In the genomic region with DNA sequence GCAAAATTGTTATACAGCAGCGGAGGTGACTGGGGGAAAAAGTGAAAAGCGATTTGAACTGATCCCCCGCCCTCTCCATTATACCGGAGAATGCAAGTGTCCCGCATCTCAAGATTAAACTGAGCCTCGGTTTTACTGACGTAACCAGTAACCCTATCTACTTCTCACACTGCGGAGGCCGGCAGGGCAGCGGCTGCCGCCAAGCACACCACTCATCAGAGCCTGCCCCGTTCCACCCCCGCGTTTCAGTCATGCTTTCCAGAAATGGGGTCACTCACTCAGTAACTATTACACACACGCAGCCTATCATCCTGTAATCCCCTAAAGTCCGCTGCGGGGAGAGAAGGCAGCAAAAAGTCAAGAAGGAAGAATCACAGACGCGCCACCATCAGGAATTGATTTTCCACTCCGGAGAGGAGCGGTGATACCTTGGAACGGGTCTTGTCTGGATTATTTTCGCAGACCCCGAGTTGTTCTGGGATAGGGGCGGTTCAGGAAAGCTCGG, we compare ENCODE assay signal across 1 cellular context.
TF ChIP-seq lines count a peak whose summit lies in the region.

No MANE protein-coding gene starts in this region.

TF ChIP-seq in K562, 482 proteins besides CTCF, POLR2A, EP300 and RAD21 (continued from another document and continues in another):
- TF ChIP-seq, protein P1, sequence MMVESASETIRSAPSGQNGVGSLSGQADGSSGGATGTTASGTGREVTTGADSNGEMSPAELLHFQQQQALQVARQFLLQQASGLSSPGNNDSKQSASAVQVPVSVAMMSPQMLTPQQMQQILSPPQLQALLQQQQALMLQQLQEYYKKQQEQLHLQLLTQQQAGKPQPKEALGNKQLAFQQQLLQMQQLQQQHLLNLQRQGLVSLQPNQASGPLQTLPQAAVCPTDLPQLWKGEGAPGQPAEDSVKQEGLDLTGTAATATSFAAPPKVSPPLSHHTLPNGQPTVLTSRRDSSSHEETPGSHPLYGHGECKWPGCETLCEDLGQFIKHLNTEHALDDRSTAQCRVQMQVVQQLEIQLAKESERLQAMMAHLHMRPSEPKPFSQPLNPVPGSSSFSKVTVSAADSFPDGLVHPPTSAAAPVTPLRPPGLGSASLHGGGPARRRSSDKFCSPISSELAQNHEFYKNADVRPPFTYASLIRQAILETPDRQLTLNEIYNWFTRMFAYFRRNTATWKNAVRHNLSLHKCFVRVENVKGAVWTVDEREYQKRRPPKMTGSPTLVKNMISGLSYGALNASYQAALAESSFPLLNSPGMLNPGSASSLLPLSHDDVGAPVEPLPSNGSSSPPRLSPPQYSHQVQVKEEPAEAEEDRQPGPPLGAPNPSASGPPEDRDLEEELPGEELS (CRISPR knock-in tag; IDR thresholded peaks at IDR 0.05; ENCODE audit: borderline replicate concordance) = no peak
- TF ChIP-seq, protein P2, sequence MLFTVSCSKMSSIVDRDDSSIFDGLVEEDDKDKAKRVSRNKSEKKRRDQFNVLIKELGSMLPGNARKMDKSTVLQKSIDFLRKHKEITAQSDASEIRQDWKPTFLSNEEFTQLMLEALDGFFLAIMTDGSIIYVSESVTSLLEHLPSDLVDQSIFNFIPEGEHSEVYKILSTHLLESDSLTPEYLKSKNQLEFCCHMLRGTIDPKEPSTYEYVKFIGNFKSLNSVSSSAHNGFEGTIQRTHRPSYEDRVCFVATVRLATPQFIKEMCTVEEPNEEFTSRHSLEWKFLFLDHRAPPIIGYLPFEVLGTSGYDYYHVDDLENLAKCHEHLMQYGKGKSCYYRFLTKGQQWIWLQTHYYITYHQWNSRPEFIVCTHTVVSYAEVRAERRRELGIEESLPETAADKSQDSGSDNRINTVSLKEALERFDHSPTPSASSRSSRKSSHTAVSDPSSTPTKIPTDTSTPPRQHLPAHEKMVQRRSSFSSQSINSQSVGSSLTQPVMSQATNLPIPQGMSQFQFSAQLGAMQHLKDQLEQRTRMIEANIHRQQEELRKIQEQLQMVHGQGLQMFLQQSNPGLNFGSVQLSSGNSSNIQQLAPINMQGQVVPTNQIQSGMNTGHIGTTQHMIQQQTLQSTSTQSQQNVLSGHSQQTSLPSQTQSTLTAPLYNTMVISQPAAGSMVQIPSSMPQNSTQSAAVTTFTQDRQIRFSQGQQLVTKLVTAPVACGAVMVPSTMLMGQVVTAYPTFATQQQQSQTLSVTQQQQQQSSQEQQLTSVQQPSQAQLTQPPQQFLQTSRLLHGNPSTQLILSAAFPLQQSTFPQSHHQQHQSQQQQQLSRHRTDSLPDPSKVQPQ (CRISPR knock-in tag; IDR thresholded peaks at IDR 0.05; ENCODE audit: borderline replicate concordance) = no peak
- TF ChIP-seq, protein P3, sequence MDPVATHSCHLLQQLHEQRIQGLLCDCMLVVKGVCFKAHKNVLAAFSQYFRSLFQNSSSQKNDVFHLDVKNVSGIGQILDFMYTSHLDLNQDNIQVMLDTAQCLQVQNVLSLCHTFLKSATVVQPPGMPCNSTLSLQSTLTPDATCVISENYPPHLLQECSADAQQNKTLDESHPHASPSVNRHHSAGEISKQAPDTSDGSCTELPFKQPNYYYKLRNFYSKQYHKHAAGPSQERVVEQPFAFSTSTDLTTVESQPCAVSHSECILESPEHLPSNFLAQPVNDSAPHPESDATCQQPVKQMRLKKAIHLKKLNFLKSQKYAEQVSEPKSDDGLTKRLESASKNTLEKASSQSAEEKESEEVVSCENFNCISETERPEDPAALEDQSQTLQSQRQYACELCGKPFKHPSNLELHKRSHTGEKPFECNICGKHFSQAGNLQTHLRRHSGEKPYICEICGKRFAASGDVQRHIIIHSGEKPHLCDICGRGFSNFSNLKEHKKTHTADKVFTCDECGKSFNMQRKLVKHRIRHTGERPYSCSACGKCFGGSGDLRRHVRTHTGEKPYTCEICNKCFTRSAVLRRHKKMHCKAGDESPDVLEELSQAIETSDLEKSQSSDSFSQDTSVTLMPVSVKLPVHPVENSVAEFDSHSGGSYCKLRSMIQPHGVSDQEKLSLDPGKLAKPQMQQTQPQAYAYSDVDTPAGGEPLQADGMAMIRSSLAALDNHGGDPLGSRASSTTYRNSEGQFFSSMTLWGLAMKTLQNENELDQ (CRISPR knock-in tag; IDR thresholded peaks at IDR 0.05; ENCODE audit: borderline replicate concordance) = no peak
- no peak for TF ChIP-seq NR4A1 (CRISPR knock-in tag; IDR thresholded peaks at IDR 0.05)
- no peak for TF ChIP-seq NR4A1 (tag; IDR thresholded peaks at IDR 0.05)
- TF ChIP-seq, protein P4, sequence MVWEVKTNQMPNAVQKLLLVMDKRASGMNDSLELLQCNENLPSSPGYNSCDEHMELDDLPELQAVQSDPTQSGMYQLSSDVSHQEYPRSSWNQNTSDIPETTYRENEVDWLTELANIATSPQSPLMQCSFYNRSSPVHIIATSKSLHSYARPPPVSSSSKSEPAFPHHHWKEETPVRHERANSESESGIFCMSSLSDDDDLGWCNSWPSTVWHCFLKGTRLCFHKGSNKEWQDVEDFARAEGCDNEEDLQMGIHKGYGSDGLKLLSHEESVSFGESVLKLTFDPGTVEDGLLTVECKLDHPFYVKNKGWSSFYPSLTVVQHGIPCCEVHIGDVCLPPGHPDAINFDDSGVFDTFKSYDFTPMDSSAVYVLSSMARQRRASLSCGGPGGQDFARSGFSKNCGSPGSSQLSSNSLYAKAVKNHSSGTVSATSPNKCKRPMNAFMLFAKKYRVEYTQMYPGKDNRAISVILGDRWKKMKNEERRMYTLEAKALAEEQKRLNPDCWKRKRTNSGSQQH (CRISPR knock-in tag; IDR thresholded peaks at IDR 0.05) = no peak
- TF ChIP-seq TCFL5 (CRISPR knock-in tag; conservative IDR thresholded peaks at IDR 0.05) = no peak
- TF ChIP-seq, protein P5, sequence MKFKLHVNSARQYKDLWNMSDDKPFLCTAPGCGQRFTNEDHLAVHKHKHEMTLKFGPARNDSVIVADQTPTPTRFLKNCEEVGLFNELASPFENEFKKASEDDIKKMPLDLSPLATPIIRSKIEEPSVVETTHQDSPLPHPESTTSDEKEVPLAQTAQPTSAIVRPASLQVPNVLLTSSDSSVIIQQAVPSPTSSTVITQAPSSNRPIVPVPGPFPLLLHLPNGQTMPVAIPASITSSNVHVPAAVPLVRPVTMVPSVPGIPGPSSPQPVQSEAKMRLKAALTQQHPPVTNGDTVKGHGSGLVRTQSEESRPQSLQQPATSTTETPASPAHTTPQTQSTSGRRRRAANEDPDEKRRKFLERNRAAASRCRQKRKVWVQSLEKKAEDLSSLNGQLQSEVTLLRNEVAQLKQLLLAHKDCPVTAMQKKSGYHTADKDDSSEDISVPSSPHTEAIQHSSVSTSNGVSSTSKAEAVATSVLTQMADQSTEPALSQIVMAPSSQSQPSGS (CRISPR knock-in tag; IDR thresholded peaks at IDR 0.05) = no peak
- TF ChIP-seq, protein P6, sequence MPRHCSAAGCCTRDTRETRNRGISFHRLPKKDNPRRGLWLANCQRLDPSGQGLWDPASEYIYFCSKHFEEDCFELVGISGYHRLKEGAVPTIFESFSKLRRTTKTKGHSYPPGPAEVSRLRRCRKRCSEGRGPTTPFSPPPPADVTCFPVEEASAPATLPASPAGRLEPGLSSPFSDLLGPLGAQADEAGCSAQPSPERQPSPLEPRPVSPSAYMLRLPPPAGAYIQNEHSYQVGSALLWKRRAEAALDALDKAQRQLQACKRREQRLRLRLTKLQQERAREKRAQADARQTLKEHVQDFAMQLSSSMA (CRISPR knock-in tag; IDR thresholded peaks at IDR 0.05) = no peak
- TF ChIP-seq TCF7 (IDR thresholded peaks at IDR 0.05; ENCODE audit: borderline replicate concordance) = no peak
- TF ChIP-seq ELF2 (CRISPR knock-in tag; IDR thresholded peaks at IDR 0.05) = no peak
- no peak for TF ChIP-seq NUFIP1 (IDR thresholded peaks at IDR 0.05; ENCODE audit: partially characterized antibody)
- no peak for TF ChIP-seq ZNF584 (CRISPR knock-in tag; IDR thresholded peaks at IDR 0.05; ENCODE audit: low read depth)
- no peak for TF ChIP-seq KHSRP (IDR thresholded peaks at IDR 0.05)
- TF ChIP-seq, protein P7, sequence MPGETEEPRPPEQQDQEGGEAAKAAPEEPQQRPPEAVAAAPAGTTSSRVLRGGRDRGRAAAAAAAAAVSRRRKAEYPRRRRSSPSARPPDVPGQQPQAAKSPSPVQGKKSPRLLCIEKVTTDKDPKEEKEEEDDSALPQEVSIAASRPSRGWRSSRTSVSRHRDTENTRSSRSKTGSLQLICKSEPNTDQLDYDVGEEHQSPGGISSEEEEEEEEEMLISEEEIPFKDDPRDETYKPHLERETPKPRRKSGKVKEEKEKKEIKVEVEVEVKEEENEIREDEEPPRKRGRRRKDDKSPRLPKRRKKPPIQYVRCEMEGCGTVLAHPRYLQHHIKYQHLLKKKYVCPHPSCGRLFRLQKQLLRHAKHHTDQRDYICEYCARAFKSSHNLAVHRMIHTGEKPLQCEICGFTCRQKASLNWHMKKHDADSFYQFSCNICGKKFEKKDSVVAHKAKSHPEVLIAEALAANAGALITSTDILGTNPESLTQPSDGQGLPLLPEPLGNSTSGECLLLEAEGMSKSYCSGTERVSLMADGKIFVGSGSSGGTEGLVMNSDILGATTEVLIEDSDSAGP (CRISPR knock-in tag; IDR thresholded peaks at IDR 0.05) = no peak
- TF ChIP-seq PRPF4 (IDR thresholded peaks at IDR 0.05; ENCODE audit: insufficient read depth, low read depth, low read length, poor library complexity, severe bottlenecking) = no peak
- TF ChIP-seq MAFG (tag; conservative IDR thresholded peaks at IDR 0.05) = no peak
- TF ChIP-seq ZFX (CRISPR knock-in tag; IDR thresholded peaks at IDR 0.05) = peak; percentile 39
- 0 out of 2 replicates have a peak, but pooled peaks have one; percentile 34 for TF ChIP-seq LEF1 (IDR thresholded peaks at IDR 0.05)
- TF ChIP-seq NEUROD1 (IDR thresholded peaks at IDR 0.05; ENCODE audit: borderline replicate concordance, low read depth, low read length, partially characterized antibody) = peak; percentile 17
- no peak for TF ChIP-seq ARNT (IDR thresholded peaks at IDR 0.05)
- TF ChIP-seq, protein P8, sequence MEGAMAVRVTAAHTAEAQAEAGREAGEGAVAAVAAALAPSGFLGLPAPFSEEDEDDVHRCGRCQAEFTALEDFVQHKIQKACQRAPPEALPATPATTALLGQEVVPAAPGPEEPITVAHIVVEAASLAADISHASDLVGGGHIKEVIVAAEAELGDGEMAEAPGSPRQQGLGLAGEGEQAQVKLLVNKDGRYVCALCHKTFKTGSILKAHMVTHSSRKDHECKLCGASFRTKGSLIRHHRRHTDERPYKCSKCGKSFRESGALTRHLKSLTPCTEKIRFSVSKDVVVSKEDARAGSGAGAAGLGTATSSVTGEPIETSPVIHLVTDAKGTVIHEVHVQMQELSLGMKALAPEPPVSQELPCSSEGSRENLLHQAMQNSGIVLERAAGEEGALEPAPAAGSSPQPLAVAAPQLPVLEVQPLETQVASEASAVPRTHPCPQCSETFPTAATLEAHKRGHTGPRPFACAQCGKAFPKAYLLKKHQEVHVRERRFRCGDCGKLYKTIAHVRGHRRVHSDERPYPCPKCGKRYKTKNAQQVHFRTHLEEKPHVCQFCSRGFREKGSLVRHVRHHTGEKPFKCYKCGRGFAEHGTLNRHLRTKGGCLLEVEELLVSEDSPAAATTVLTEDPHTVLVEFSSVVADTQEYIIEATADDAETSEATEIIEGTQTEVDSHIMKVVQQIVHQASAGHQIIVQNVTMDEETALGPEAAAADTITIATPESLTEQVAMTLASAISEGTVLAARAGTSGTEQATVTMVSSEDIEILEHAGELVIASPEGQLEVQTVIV (CRISPR knock-in tag; IDR thresholded peaks at IDR 0.05; ENCODE audit: borderline replicate concordance) = no peak
- TF ChIP-seq NFXL1 (CRISPR knock-in tag; IDR thresholded peaks at IDR 0.05) = no peak
- no peak for TF ChIP-seq SRSF7 (optimal IDR thresholded peaks at IDR 0.05; ENCODE audit: low read depth, low read length)
- no peak for TF ChIP-seq RBM39 (optimal IDR thresholded peaks at IDR 0.05; ENCODE audit: low read depth, low read length)
- TF ChIP-seq, protein P9, sequence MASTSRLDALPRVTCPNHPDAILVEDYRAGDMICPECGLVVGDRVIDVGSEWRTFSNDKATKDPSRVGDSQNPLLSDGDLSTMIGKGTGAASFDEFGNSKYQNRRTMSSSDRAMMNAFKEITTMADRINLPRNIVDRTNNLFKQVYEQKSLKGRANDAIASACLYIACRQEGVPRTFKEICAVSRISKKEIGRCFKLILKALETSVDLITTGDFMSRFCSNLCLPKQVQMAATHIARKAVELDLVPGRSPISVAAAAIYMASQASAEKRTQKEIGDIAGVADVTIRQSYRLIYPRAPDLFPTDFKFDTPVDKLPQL (IDR thresholded peaks at IDR 0.05; ENCODE audit: extremely low read depth, insufficient read length) = no peak
- no peak for TF ChIP-seq ZNF174 (CRISPR knock-in tag; IDR thresholded peaks at IDR 0.05)
- TF ChIP-seq SRSF1 (IDR thresholded peaks at IDR 0.05; ENCODE audit: low read depth, low read length) = no peak
- peak in 2 of 3 experiments; percentile 66 to 71 for TF ChIP-seq YY1 (IDR thresholded peaks at IDR 0.05; ENCODE audit: borderline replicate concordance in 1 of 3, control insufficient read depth in 1 of 3, extremely low read depth in 1 of 3, insufficient read depth in 3 of 3, insufficient read length in 1 of 3, insufficient replicate concordance in 2 of 3, low read depth in 1 of 3, low read length in 2 of 3)
- TF ChIP-seq, protein P10, sequence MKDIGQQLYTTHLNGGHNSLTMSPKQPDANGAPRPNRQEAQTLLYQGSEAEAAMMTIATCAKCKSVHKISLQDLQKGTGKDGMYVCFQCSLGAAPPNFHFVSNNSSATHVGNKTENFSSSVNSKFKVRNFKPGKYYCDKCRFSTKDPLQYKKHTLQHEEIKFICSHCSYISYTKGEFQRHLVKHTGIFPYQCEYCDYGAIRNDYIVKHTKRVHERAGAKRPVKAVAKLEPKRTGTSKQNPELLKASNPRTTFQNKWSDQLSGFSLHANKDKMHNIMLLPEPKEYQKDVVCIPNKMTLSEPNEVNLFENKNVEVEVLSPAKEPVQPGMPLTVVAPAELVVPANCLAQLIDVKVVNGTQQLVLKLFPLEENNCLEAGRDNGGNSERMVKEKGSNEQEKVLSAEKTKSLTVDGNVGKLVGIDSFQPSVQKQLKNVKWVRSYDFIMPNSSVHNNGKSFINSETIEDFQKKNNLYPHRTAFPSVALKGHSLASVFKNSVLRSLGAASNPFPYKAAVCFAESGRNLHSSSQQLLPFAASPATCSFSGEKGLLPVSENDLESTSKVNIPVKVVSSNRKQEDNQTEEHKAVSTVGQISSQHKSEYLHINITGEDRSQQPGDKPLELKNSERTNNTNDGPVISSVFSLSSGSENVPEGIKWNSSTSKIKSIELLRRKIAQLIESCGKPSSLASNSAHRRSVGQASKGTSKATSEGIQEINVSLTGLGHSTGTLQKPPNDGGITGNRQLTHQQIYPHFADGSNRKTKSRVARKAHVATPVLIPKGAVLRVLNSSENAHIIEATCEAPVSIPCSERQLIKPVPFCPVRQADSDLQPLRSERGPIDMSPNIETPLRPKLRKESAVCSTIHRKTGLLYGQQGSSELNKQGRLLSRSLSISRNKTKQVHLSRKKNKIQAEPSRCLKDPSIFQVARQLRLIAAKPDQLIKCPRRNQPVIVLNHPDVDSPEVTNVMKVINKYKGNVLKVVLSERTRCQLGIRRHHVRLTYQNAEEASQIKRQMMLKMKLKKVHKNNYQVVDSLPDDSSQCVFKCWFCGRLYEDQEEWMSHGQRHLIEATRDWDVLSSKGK (CRISPR knock-in tag; IDR thresholded peaks at IDR 0.05) = no peak
- TF ChIP-seq TAF15 (IDR thresholded peaks at IDR 0.05; ENCODE audit: low read depth, low read length) = no peak
- TF ChIP-seq, protein P11, sequence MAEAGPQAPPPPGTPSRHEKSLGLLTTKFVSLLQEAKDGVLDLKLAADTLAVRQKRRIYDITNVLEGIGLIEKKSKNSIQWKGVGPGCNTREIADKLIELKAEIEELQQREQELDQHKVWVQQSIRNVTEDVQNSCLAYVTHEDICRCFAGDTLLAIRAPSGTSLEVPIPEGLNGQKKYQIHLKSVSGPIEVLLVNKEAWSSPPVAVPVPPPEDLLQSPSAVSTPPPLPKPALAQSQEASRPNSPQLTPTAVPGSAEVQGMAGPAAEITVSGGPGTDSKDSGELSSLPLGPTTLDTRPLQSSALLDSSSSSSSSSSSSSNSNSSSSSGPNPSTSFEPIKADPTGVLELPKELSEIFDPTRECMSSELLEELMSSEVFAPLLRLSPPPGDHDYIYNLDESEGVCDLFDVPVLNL (CRISPR knock-in tag; IDR thresholded peaks at IDR 0.05; ENCODE audit: low read depth) = no peak
- TF ChIP-seq CAMTA2 (CRISPR knock-in tag; conservative IDR thresholded peaks at IDR 0.05) = no peak
- no peak for TF ChIP-seq ZNF24 (IDR thresholded peaks at IDR 0.05)
- TF ChIP-seq ZNF507 (tag; conservative IDR thresholded peaks at IDR 0.05) = no peak
